30 cellular contexts compared by ENCODE assay signal in the genomic region with DNA sequence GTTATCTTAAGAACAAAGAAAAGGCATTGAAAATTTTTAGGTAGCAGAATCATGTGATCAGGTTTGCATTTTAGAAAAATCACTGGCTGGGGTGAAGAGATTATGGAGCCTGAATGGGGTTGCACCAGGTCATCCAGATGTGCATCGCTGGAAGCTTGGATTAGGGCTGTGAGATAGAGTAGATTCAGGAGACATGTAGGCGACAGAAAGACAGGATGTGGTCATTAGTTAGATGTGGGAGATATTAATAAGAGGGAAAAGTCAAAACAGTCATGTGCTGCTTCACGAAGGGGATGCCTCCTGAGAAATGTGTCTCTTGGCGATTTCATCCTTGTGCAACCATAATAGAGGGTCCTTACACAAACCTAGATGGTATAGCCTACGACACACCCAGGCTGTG.
"Had no signal": no experiment of that assay in that cellular context is flagged by ENCODE, and none has a peak within 500 bp of the region (broad histone marks: within the 10 kb centered on the region; RNA-seq: fewer than 3 reads in every experiment).

No MANE protein-coding gene starts in this region.

- H3K4me1 Mint-ChIP-seq: activated CD4-positive, alpha-beta T cell treated with anti-CD3 and anti-CD28 coated beads, Interleukin-2, amount 10 ng/mL, durations not matched to agents 7 days and 5 days; central memory CD8-positive, alpha-beta T cell; stimulated activated memory B cell treated with anti-CD40 and anti-IgM and Interleukin-4, amounts not matched to agents 10 μg/mL and 1 μg/mL and 100 μg/mL, for 72 hours had no signal

- H3K27me3 ChIP-seq: esophagus squamous epithelium, gastroesophageal sphincter, hepatocyte, pancreas, thyroid gland, upper lobe of left lung, vagina had no signal

- H3K36me3 Mint-ChIP-seq: activated naive CD4-positive, alpha-beta T cell treated with anti-CD3 and anti-CD28 coated beads, Interleukin-2, amount 50 U/mL, for 72 hours; stimulated activated memory B cell treated with anti-CD40 and anti-IgM and Interleukin-4, amounts not matched to agents 10 μg/mL and 1 μg/mL and 100 μg/mL, for 72 hours had no signal

- H3K27ac Mint-ChIP-seq: activated CD4-positive, alpha-beta T cell treated with anti-CD3 and anti-CD28 coated beads, Interleukin-2, amount 10 ng/mL, durations not matched to agents 7 days and 5 days; activated CD8-positive, alpha-beta T cell treated with anti-CD3 and anti-CD28 coated beads for 36 hours; activated naive CD4-positive, alpha-beta T cell treated with anti-CD3 and anti-CD28 coated beads, Interleukin-2, amount 50 U/mL, for 72 hours; nephron; stimulated activated memory B cell treated with anti-CD40 and anti-IgM and Interleukin-4, amounts not matched to agents 10 μg/mL and 1 μg/mL and 100 μg/mL, for 72 hours had no signal

- H3K9me3 Mint-ChIP-seq: activated CD4-positive, alpha-beta T cell treated with anti-CD3 and anti-CD28 coated beads, Interleukin-2, amount 10 ng/mL, durations not matched to agents 7 days and 5 days; activated CD8-positive, alpha-beta T cell treated with anti-CD3 and anti-CD28 coated beads for 36 hours; activated naive CD4-positive, alpha-beta T cell treated with anti-CD3 and anti-CD28 coated beads, Interleukin-2, amount 50 U/mL, for 72 hours; central memory CD8-positive, alpha-beta T cell; stimulated activated naive CD8-positive, alpha-beta T cell treated with anti-CD3 and anti-CD28 coated beads, Interleukin-15, amount 100 ng/mL, for 72 hours had no signal

- DNase-seq: activated CD4-positive, alpha-beta T cell treated with anti-CD3 and anti-CD28 coated beads, Interleukin-2, amount 10 ng/mL, durations not matched to agents 7 days and 5 days; activated CD8-positive, alpha-beta T cell treated with anti-CD3 and anti-CD28 coated beads for 36 hours; activated naive CD4-positive, alpha-beta T cell; activated T-cell treated with anti-CD3 and anti-CD28 coated beads, Interleukin-2, amount 50 U/mL, for 48 hours; dermis blood vessel endothelial cell; effector CD4-positive, alpha-beta T cell; esophagus squamous epithelium; islet precursor cell; left ventricle myocardium inferior; mucosa of descending colon; pancreas; stimulated activated CD4-positive, alpha-beta T cell treated with anti-CD3 and anti-CD28 coated beads, Interleukin-1b, Interleukin-23, amount 100 ng/mL, for 48 hours; stimulated activated CD4-positive, alpha-beta T cell treated with anti-CD3 and anti-CD28 coated beads, Interleukin-4, amount 100 ng/mL, for 4 hours; stimulated activated CD8-positive, alpha-beta memory T cell treated with anti-CD3 and anti-CD28 coated beads, Interleukin-4, amount 100 ng/mL, for 48 hours; stimulated activated naive CD8-positive, alpha-beta T cell treated with anti-CD3 and anti-CD28 coated beads, Interleukin-15, amount 100 ng/mL, for 72 hours; substantia nigra; thyroid gland; upper lobe of left lung had no signal

- H3K27me3 Mint-ChIP-seq: activated CD4-positive, alpha-beta T cell treated with anti-CD3 and anti-CD28 coated beads, Interleukin-2, amount 10 ng/mL, durations not matched to agents 7 days and 5 days; activated CD8-positive, alpha-beta T cell treated with anti-CD3 and anti-CD28 coated beads for 36 hours had no signal

- H3K9me3 ChIP-seq: esophagus squamous epithelium, gastroesophageal sphincter, mucosa of descending colon, pancreas, prostate gland, thyroid gland, upper lobe of left lung, vagina had no signal

- H3K4me3 Mint-ChIP-seq: activated CD4-positive, alpha-beta T cell treated with anti-CD3 and anti-CD28 coated beads, Interleukin-2, amount 10 ng/mL, durations not matched to agents 7 days and 5 days; activated CD8-positive, alpha-beta T cell treated with anti-CD3 and anti-CD28 coated beads for 36 hours; central memory CD8-positive, alpha-beta T cell; nephron; stimulated activated memory B cell treated with anti-CD40 and anti-IgM and Interleukin-4, amounts not matched to agents 10 μg/mL and 1 μg/mL and 100 μg/mL, for 72 hours; stimulated activated naive CD8-positive, alpha-beta T cell treated with anti-CD3 and anti-CD28 coated beads, Interleukin-15, amount 100 ng/mL, for 72 hours had no signal

- H3K4me2 ChIP-seq: hepatocyte, smooth muscle cell had no signal

- H3K36me3 ChIP-seq: esophagus squamous epithelium, pancreas, prostate gland, thyroid gland, vagina had no signal

- H3K4me3 ChIP-seq: esophagus squamous epithelium, gastroesophageal sphincter, hepatocyte, left ventricle myocardium inferior, lung, mucosa of descending colon, pancreas, prostate gland, smooth muscle cell, thyroid gland, upper lobe of left lung, vagina had no signal

- H3K4me1 ChIP-seq: esophagus squamous epithelium, gastroesophageal sphincter, prostate gland, thyroid gland, upper lobe of left lung, vagina had no signal

- H3K27ac ChIP-seq: epithelial cell of prostate, esophagus squamous epithelium, gastroesophageal sphincter, hepatocyte, left ventricle myocardium inferior, prostate gland, thyroid gland, upper lobe of left lung, vagina, VCaP had no signal
